ENCODE assay signal across 18 cellular contexts in genomic region chr5:118687671-118688621, GRCh38.
DNase-seq lines count a peak whose midpoint lies in the region; ATAC-seq, FAIRE-seq and TF ChIP-seq lines count a peak whose summit lies in the region.
"Had no signal": no experiment of that assay in that cellular context is flagged by ENCODE, and none has a peak within 500 bp of the region (broad histone marks: within the 10 kb centered on the region; RNA-seq: fewer than 3 reads in every experiment).

No MANE protein-coding gene starts in this region.

- no peak overlapping the region for H3K4me3 Mint-ChIP-seq in activated T-helper 1 cell treated with anti-CD3 and anti-CD28 coated beads, Interleukin-12 subunit alpha, Interleukin-12 subunit beta, Interleukin-2, Interleukin-4 antibody, amounts not matched to agents 30 ng/mL and 10 ng/mL and 1 ng/mL, durations not matched to agents 14 hours and 24 hours and 36 hours
- H3K4me3 Mint-ChIP-seq: activated CD8-positive, alpha-beta T cell treated with anti-CD3 and anti-CD28 coated beads for 36 hours; H9; neural crest cell had no signal

- CTCF ChIA-PET in GM12878 (lab: Yijun Ruan, JAX): no interaction called here

- H3K27ac ChIP-seq in BLaER1 treated with 17β-estradiol and CSF1 and Interleukin-3, amounts not matched to agents 10 nM and 100 nM: peak overlapping the region in 9 of 11 experiments; percentile 28 to 77 (median 60); a peak in 17 of 22 replicates
- H3K27ac ChIP-seq in GM12878 (ENCODE audit: control insufficient read depth, insufficient read depth) (no peak overlapping the region), dorsolateral prefrontal cortex (peak overlapping the region in 7 of 59 donors; percentile 1 to 57 (median 13)), kidney (ENCODE audit: low read depth in 2 of 2, low read length in 2 of 2) (no peak overlapping the region)
- H3K27ac ChIP-seq: heart right ventricle, thoracic aorta had no signal

- intact Hi-C loops in GM12878 (cut with micrococcal nuclease; ENCODE audit: unreplicated experiment): no loop called here
- intact Hi-C loops in dorsolateral prefrontal cortex (cut with DNase I): no loop called here
- intact Hi-C loops in activated T-helper 1 cell treated with anti-CD3 and anti-CD28 coated beads, Interleukin-12 subunit alpha, Interleukin-12 subunit beta, Interleukin-2, Interleukin-4 antibody, amounts not matched to agents 30 ng/mL and 10 ng/mL and 1 ng/mL, durations not matched to agents 14 hours and 24 hours and 36 hours (cut with micrococcal nuclease): no loop called here
- intact Hi-C loops in kidney (cut with DNase I): no loop called here

- no peaks in the 10 kb centered on the region for H3K9me3 Mint-ChIP-seq in activated T-helper 1 cell treated with anti-CD3 and anti-CD28 coated beads, Interleukin-12 subunit alpha, Interleukin-12 subunit beta, Interleukin-2, Interleukin-4 antibody, amounts not matched to agents 30 ng/mL and 10 ng/mL and 1 ng/mL, durations not matched to agents 14 hours and 24 hours and 36 hours
- H3K9me3 Mint-ChIP-seq: activated CD8-positive, alpha-beta T cell treated with anti-CD3 and anti-CD28 coated beads for 36 hours; H9 had no signal

- no peaks in the 10 kb centered on the region; a peak in 2 of 22 replicates for H3K9me3 ChIP-seq in BLaER1 treated with 17β-estradiol and CSF1 and Interleukin-3, amounts not matched to agents 10 nM and 100 nM (replicated peaks in 1 of 11)
- H3K9me3 ChIP-seq in GM12878 (replicated peaks; ENCODE audit: control insufficient read depth, insufficient read depth, low read length): no peaks in the 10 kb centered on the region
- no peaks in the 10 kb centered on the region for H3K9me3 ChIP-seq in kidney (ENCODE audit: control insufficient read depth in 1 of 2, low read length in 2 of 2)
- H3K9me3 ChIP-seq: heart right ventricle, thoracic aorta had no signal

- no peak for TF ChIP-seq POLR2A in GM12878 (IDR thresholded peaks at IDR 0.05; ENCODE audit: low read depth, low read length)

- SMC1A ChIA-PET in GM12878 (lab: Charles Lee; ENCODE audit: uncharacterized antibody, unreplicated experiment): interaction anchor here (0.7 kb wide), 1 partner anchor 19 kb away, joined by 3 read pairs; no protein-coding TSS in a partner anchor

- WGBS in GM12878 (ENCODE audit: insufficient coverage, insufficient replicate concordance, low lambda C conversion rate, missing lambda C conversion rate): 10% methylated on average over 5 of the region's 5 CpGs

- no peaks in the 10 kb centered on the region for H3K36me3 Mint-ChIP-seq in activated T-helper 1 cell treated with anti-CD3 and anti-CD28 coated beads, Interleukin-12 subunit alpha, Interleukin-12 subunit beta, Interleukin-2, Interleukin-4 antibody, amounts not matched to agents 30 ng/mL and 10 ng/mL and 1 ng/mL, durations not matched to agents 14 hours and 24 hours and 36 hours (ENCODE audit: low read depth)

- FAIRE-seq in GM12878 (lab: Jason Lieb, UNC): peak; percentile 85
- no peak for FAIRE-seq in kidney (lab: Jason Lieb, UNC)
- FAIRE-seq: bronchial epithelial cell had no signal

- H2AFZ ChIP-seq in GM12878 (ENCODE audit: control insufficient read depth, low read depth, low read length): no peak overlapping the region

- no peak for TF ChIP-seq EP300 in GM12878 (IDR thresholded peaks at IDR 0.05; ENCODE audit: borderline replicate concordance in 1 of 2, control insufficient read depth in 1 of 2, low read depth in 2 of 2, low read length in 2 of 2)

- ATAC-seq in GM21360 (IDR thresholded peaks at IDR 0.05; ENCODE audit: unreplicated experiment) (peak; percentile 41), HG02981 (IDR thresholded peaks at IDR 0.05; ENCODE audit: unreplicated experiment) (peak; percentile 55), GM12878 (peak; percentile 69), HG03439 (IDR thresholded peaks at IDR 0.05; ENCODE audit: unreplicated experiment) (no peak)
- ATAC-seq: activated CD8-positive, alpha-beta T cell treated with anti-CD3 and anti-CD28 coated beads for 36 hours; heart right ventricle; left ventricle myocardium superior had no signal

- peak overlapping the region; percentile 47 to 79 (median 66) for H3K4me2 ChIP-seq in BLaER1 treated with 17β-estradiol and CSF1 and Interleukin-3, amounts not matched to agents 10 nM and 100 nM
- H3K4me2 ChIP-seq in GM12878 (ENCODE audit: control insufficient read depth, insufficient read depth): peak overlapping the region; percentile 22; the same call in 1 of the 2 replicates

- RAD21 ChIA-PET in GM12878 (lab: Charles Lee; ENCODE audit: unreplicated experiment): no interaction called here

- H3K27me3 Mint-ChIP-seq in activated T-helper 1 cell treated with anti-CD3 and anti-CD28 coated beads, Interleukin-12 subunit alpha, Interleukin-12 subunit beta, Interleukin-2, Interleukin-4 antibody, amounts not matched to agents 30 ng/mL and 10 ng/mL and 1 ng/mL, durations not matched to agents 14 hours and 24 hours and 36 hours (ENCODE audit: insufficient read depth): no peaks in the 10 kb centered on the region

- BruUV-seq in GM12878 (replicated peaks; lab: Mats Ljungman, UMichigan): no TSS peak

- H3K27me3 ChIP-seq in BLaER1 treated with 17β-estradiol and CSF1 and Interleukin-3, amounts not matched to agents 10 nM and 100 nM: no peaks in the 10 kb centered on the region
- no peaks in the 10 kb centered on the region for H3K27me3 ChIP-seq in GM12878 (replicated peaks in 1 of 2; ENCODE audit: control insufficient read depth in 2 of 2, insufficient read depth in 2 of 2, low read length in 1 of 2)
- no peaks in the 10 kb centered on the region for H3K27me3 ChIP-seq in dorsolateral prefrontal cortex
- H3K27me3 ChIP-seq: heart right ventricle had no signal

- no peak for TF ChIP-seq RAD21 in GM12878 (IDR thresholded peaks at IDR 0.05; ENCODE audit: insufficient read depth, low read depth, low read length)

- H3K4me1 Mint-ChIP-seq in activated T-helper 1 cell treated with anti-CD3 and anti-CD28 coated beads, Interleukin-12 subunit alpha, Interleukin-12 subunit beta, Interleukin-2, Interleukin-4 antibody, amounts not matched to agents 30 ng/mL and 10 ng/mL and 1 ng/mL, durations not matched to agents 14 hours and 24 hours and 36 hours (ENCODE audit: low read depth): no peaks in the 10 kb centered on the region

- peaks cover 14 to 35% (median 29%) of the 10 kb centered on the region in 10 experiments for H3K4me1 ChIP-seq in BLaER1 treated with 17β-estradiol and CSF1 and Interleukin-3, amounts not matched to agents 10 nM and 100 nM
- H3K4me1 ChIP-seq in GM12878 (ENCODE audit: control insufficient read depth, insufficient read depth, low read length) (no peaks in the 10 kb centered on the region), kidney (ENCODE audit: control insufficient read depth in 1 of 2, insufficient read depth in 1 of 2, low read depth in 1 of 2, low read length in 2 of 2) (no peaks in the 10 kb centered on the region)
- H3K4me1 ChIP-seq: heart right ventricle had no signal

- H3K27ac Mint-ChIP-seq in activated T-helper 1 cell treated with anti-CD3 and anti-CD28 coated beads, Interleukin-12 subunit alpha, Interleukin-12 subunit beta, Interleukin-2, Interleukin-4 antibody, amounts not matched to agents 30 ng/mL and 10 ng/mL and 1 ng/mL, durations not matched to agents 14 hours and 24 hours and 36 hours: no peak overlapping the region
- H3K27ac Mint-ChIP-seq: activated CD8-positive, alpha-beta T cell treated with anti-CD3 and anti-CD28 coated beads for 36 hours had no signal

- no peaks in the 10 kb centered on the region for H4K20me1 ChIP-seq in BLaER1 treated with 17β-estradiol and CSF1 and Interleukin-3, amounts not matched to agents 10 nM and 100 nM
- H4K20me1 ChIP-seq in GM12878 (ENCODE audit: control insufficient read depth, insufficient read depth): no peaks in the 10 kb centered on the region

- H3K4me3 ChIP-seq in BLaER1 treated with 17β-estradiol and CSF1 and Interleukin-3, amounts not matched to agents 10 nM and 100 nM: no peak overlapping the region
- H3K4me3 ChIP-seq in GM12878 (no peak overlapping the region), dorsolateral prefrontal cortex (no peak overlapping the region), kidney (ENCODE audit: low read length in 2 of 2) (no peak overlapping the region)
- H3K4me3 ChIP-seq: heart right ventricle, thoracic aorta had no signal

- H3K9ac ChIP-seq in BLaER1 treated with 17β-estradiol and CSF1 and Interleukin-3, amounts not matched to agents 10 nM and 100 nM: peak overlapping the region in 4 of 11 experiments; percentile 2 to 50 (median 32); a peak in 5 of 22 replicates
- no peak overlapping the region for H3K9ac ChIP-seq in GM12878 (ENCODE audit: control insufficient read depth, insufficient read depth, low read length)
- H3K9ac ChIP-seq in kidney (ENCODE audit: low read length in 2 of 2): no peak overlapping the region

- no peak for TF ChIP-seq CTCF in GM12878 (IDR thresholded peaks at IDR 0.05 in 2 of 3, conservative IDR thresholded peaks at IDR 0.05 in 1 of 3; ENCODE audit: control insufficient read depth in 2 of 3, extremely low read depth in 1 of 3, insufficient read depth in 1 of 3, low read depth in 3 of 3, low read length in 3 of 3)
- TF ChIP-seq CTCF in dorsolateral prefrontal cortex (IDR thresholded peaks at IDR 0.05 in 54 of 56, conservative IDR thresholded peaks at IDR 0.05 in 2 of 56; ENCODE audit: low read depth in 1 of 56, partially characterized antibody in 56 of 56): no peak
- TF ChIP-seq CTCF in kidney (IDR thresholded peaks at IDR 0.05; ENCODE audit: borderline replicate concordance, extremely low read depth, insufficient read depth): no peak

- no peak for DNase-seq in GM12878 (ENCODE audit: low read depth, low spot score)
- DNase-seq in dorsolateral prefrontal cortex: no peak
- no peak for DNase-seq in activated T-helper 1 cell treated with anti-CD3 and anti-CD28 coated beads, Interleukin-12 subunit alpha, Interleukin-12 subunit beta, Interleukin-2, Interleukin-4 antibody, amounts not matched to agents 30 ng/mL and 10 ng/mL and 1 ng/mL, durations not matched to agents 14 hours and 24 hours and 36 hours (ENCODE audit: low spot score)
- DNase-seq in kidney: no peak
- DNase-seq: activated CD8-positive, alpha-beta T cell treated with anti-CD3 and anti-CD28 coated beads for 36 hours; activated gamma-delta T cell treated with Interleukin-2 at 50 U/mL for 16 hours; H9; heart right ventricle; left ventricle myocardium superior; NCI-H2081; SIG-M5 had no signal

- POLR2A ChIA-PET in GM12878 (lab: Charles Lee): no interaction called here

- in situ Hi-C loops in GM12878 (cut with MboI): no loop called here

- H3K79me2 ChIP-seq in GM12878 (ENCODE audit: control insufficient read depth, insufficient read depth, low read length): no peaks in the 10 kb centered on the region

- H3K36me3 ChIP-seq in BLaER1 treated with 17β-estradiol and CSF1 and Interleukin-3, amounts not matched to agents 10 nM and 100 nM: no peaks in the 10 kb centered on the region
- H3K36me3 ChIP-seq in GM12878 (ENCODE audit: control insufficient read depth in 2 of 2, insufficient read depth in 2 of 2, low read length in 1 of 2) (no peaks in the 10 kb centered on the region), kidney (ENCODE audit: control insufficient read depth in 1 of 2, insufficient read depth in 2 of 2, low read length in 2 of 2) (no peaks in the 10 kb centered on the region)
- H3K36me3 ChIP-seq: heart right ventricle, thoracic aorta had no signal

TF ChIP-seq in GM12878, 131 proteins besides CTCF, POLR2A, EP300 and RAD21 (continues in another document):
- no peak for TF ChIP-seq BMI1 (IDR thresholded peaks at IDR 0.05; ENCODE audit: borderline replicate concordance)
- TF ChIP-seq FOS (IDR thresholded peaks at IDR 0.05; ENCODE audit: borderline replicate concordance, extremely low read depth, insufficient read length): no peak

Comparison
In these comparisons a context has a peak if more than half of its experiments do, and no peak if none do; other contexts are left out.
1. H3K27ac ChIP-seq: peak in BLaER1 treated with 17β-estradiol and CSF1 and Interleukin-3, amounts not matched to agents 10 nM and 100 nM (9 of 11); none in GM12878 (single experiment) and kidney (0 of 2).